Comparison of ENCODE assay signal across 8 cellular contexts in the genomic region with DNA sequence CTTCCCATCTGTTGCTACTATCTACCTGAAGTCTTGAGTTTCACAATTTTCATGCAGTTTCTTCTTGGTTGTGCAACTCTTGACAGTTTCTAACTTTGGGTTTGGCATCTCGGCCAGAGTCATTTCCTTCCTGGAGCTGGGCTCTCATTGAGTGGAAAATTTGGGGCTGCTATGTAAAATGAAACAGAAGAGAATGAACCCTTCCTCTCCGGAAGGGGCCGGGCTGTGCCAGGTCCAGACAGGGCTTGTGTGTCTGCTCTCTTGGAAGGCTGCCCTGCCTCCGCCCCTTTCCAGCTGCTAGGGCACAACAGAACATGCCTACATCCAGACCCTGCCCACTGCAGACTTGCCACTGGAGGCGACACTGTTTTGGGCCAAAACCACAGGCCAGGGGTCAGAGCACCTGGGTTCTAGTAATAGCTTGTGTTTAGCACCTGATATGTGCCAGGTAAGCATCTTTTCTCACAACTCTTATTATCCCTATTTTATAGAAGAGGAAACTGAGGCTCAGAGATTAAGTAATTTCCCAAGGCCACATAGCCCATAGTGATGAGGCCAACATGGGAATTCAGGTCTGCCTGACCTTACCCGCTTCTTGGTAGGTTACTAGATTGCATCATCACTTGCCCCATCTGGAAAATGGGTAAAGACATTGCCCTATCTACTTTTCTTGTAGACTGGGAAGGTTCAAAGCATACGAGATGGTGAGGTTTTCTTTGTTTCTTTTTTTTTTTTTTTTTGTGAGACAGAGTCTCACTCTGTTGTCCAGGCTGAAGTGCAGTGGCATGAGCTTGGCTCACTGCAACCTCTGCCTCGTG. TPM values are rescaled to one million over a fixed set of nuclear protein-coding genes. Genes with fewer than 3 reads are reported as not detected.
DNase-seq lines count a peak whose midpoint lies in the region; ATAC-seq and TF ChIP-seq lines count a peak whose summit lies in the region.

No MANE protein-coding gene starts in this region.

- no peaks in the 10 kb centered on the region for H3K9me3 ChIP-seq in testis

- DNase-seq in HCEC 1CT, result peak; percentile 26
- DNase-seq in SIG-M5 treated with dmso at 0.1 percent for 504 hours (lab: John Stamatoyannopoulos, UW; ENCODE audit: unreplicated experiment), result peak; percentile 87
- DNase-seq in central memory CD4-positive, alpha-beta T cell, result peak; percentile 17
- DNase-seq in lower leg skin (ENCODE audit: low spot score in 2 of 2), result peak; percentile 89 to 98
- peak; percentile 81 for DNase-seq in testis
- DNase-seq in SK-N-DZ (ENCODE audit: low spot score), result no peak

- TF ChIP-seq CTCF in lower leg skin (IDR thresholded peaks at IDR 0.05) (no peak), testis (IDR thresholded peaks at IDR 0.05) (no peak)

- TF ChIP-seq POLR2A in lower leg skin (IDR thresholded peaks at IDR 0.05) (no peak), testis (IDR thresholded peaks at IDR 0.05) (no peak)

- intact Hi-C loops in lower leg skin (cut with DNase I; ENCODE audit: low total_unique reads), result no loop called here
- intact Hi-C loops in testis (cut with DNase I; ENCODE audit: low total_unique reads), result no loop called here

- ATAC-seq in GM21515 (IDR thresholded peaks at IDR 0.05; ENCODE audit: unreplicated experiment), result no peak
- no peak for ATAC-seq in HG03175 (IDR thresholded peaks at IDR 0.05; ENCODE audit: unreplicated experiment)

- H3K4me3 ChIP-seq in lower leg skin (ENCODE audit: low read depth, poor library complexity, severe bottlenecking), result no peak overlapping the region
- H3K4me3 ChIP-seq in testis, result no peak overlapping the region

- H3K36me3 ChIP-seq in testis (ENCODE audit: low read depth, missing control alignments), result no peaks in the 10 kb centered on the region

- peak overlapping the region in 1 of 2 donors; percentile 36 for H3K27ac ChIP-seq in testis

- H3K27me3 ChIP-seq in testis, result no peaks in the 10 kb centered on the region

- peaks cover 50% of the 10 kb centered on the region for H3K4me1 ChIP-seq in testis

- WGBS in lower leg skin, 2 donors, result 21 to 23% methylated on average over 8 of the region's 8 CpGs
- 57 to 67% methylated on average over 7 to 8 of the region's 8 CpGs for WGBS in testis, 2 donors

RNA-seq across cellular contexts. Expression of a gene that starts 25.0 kb away (rescaled TPM):
- total RNA-seq in lower leg skin (10 to 100 TPM in 2 of 4 donors, 1 to 10 TPM in 2; 7.0 to 15.0 (median 11.4) TPM), testis (1 to 10 TPM; 3.7 to 3.8 TPM)
- 2.1 TPM for polyA plus RNA-seq in testis (ENCODE audit: insufficient read depth, low read depth, low replicate concordance)
- polyA plus RNA-seq in SK-N-DZ (2014; cell fraction: cytosol; rRNA removed), result 4.0 and 4.6 TPM in 2 replicates
- polyA plus RNA-seq in SK-N-DZ (2014; cell fraction: nucleus; rRNA removed), result 2.1 TPM in 2 replicates

RNA-seq across cellular contexts. Expression of a gene that starts 48.2 kb away (rescaled TPM):
- 10 to 100 TPM; 33.0 to 38.9 (median 36.4) TPM for total RNA-seq in lower leg skin
- 10 to 100 TPM; 61.2 to 73.0 TPM for total RNA-seq in testis
- 39.6 TPM for polyA plus RNA-seq in testis (ENCODE audit: insufficient read depth, low read depth, low replicate concordance)
- 114 TPM in 2 replicates for polyA plus RNA-seq in SK-N-DZ (2014; cell fraction: cytosol; rRNA removed)
- polyA plus RNA-seq in SK-N-DZ (2014; cell fraction: nucleus; rRNA removed), result 77.9 and 80.3 TPM in 2 replicates

RNA-seq across cellular contexts. Expression of a gene that starts 58.5 kb away (rescaled TPM):
- total RNA-seq in lower leg skin (10 to 100 TPM; 18.6 to 25.1 (median 22.4) TPM), testis (10 to 100 TPM; 19.8 to 24.3 TPM)
- 21.3 TPM for polyA plus RNA-seq in testis (ENCODE audit: insufficient read depth, low read depth, low replicate concordance)
- polyA plus RNA-seq in SK-N-DZ (2014; cell fraction: cytosol; rRNA removed), result 20.9 and 23.5 TPM in 2 replicates
- polyA plus RNA-seq in SK-N-DZ (2014; cell fraction: nucleus; rRNA removed), result 11.7 and 22.3 TPM in 2 replicates
